In genomic region chr12:34336619-34337465, GRCh38 we compare ENCODE assay signal across 21 cellular contexts.
DNase-seq lines count a peak whose midpoint lies in the region; ATAC-seq lines count a peak whose summit lies in the region.
"Had no signal": no experiment of that assay in that cellular context is flagged by ENCODE, and none has a peak within 500 bp of the region (broad histone marks: within the 10 kb centered on the region; RNA-seq: fewer than 3 reads in every experiment).

No MANE protein-coding gene starts in this region.

- in situ Hi-C loops in SK-MEL-5 (cut with HindIII; ENCODE audit: low pct_unique_long_range_greater_than_20kb, low sequenced_read_pairs), result no loop called here

- no peak for ATAC-seq in stimulated activated effector memory CD8-positive, alpha-beta T cell treated with anti-CD3 and anti-CD28 coated beads, Interleukin-12 subunit alpha, Interleukin-12 subunit beta, amount 100 ng/mL, for 72 hours

- peaks cover 5% of the 10 kb centered on the region for H3K36me3 Mint-ChIP-seq in stimulated activated effector memory CD8-positive, alpha-beta T cell treated with anti-CD3 and anti-CD28 coated beads, Interleukin-12 subunit alpha, Interleukin-12 subunit beta, amount 100 ng/mL, for 72 hours
- H3K36me3 Mint-ChIP-seq: CD4-positive, CD25-positive, alpha-beta regulatory T cell had no signal

- DNase-seq in DMS 273 (lab: John Stamatoyannopoulos, UW; ENCODE audit: unreplicated experiment), result peak; percentile 51
- no peak for DNase-seq in DMS 273 treated with DMSO at 0.1 percent for 48 hours (lab: John Stamatoyannopoulos, UW)
- DNase-seq in Daoy (ENCODE audit: low read depth), result peak; percentile 69
- DNase-seq in NCI-H1105 treated with DMSO at 0.1 percent for 48 hours (lab: John Stamatoyannopoulos, UW), result peak; percentile 58
- DNase-seq in SK-MEL-5 (ENCODE audit: low read depth, low spot score), result peak; percentile 25
- no peak for DNase-seq in RKO (ENCODE audit: low spot score)
- no peak for DNase-seq in stimulated activated CD4-positive, alpha-beta T cell treated with anti-CD3 and anti-CD28 coated beads, Interleukin-4, amount 100 ng/mL, for 24 hours
- DNase-seq in stimulated activated effector memory CD8-positive, alpha-beta T cell treated with anti-CD3 and anti-CD28 coated beads, Interleukin-12 subunit alpha, Interleukin-12 subunit beta, amount 100 ng/mL, for 72 hours (ENCODE audit: low spot score in 2 of 2), result no peak
- DNase-seq: 8988T; Calu3; CD4-positive, CD25-positive, alpha-beta regulatory T cell; DMS79; H9; IMR-90; NCI-H1694 treated with DMSO at 0.1 percent for 48 hours; NCI-H2107; NCI-H446; NCI-H526 treated with DMSO at 0.1 percent for 48 hours; OCI-M1; T-helper 2 cell had no signal

- H3K4me1 Mint-ChIP-seq in stimulated activated effector memory CD8-positive, alpha-beta T cell treated with anti-CD3 and anti-CD28 coated beads, Interleukin-12 subunit alpha, Interleukin-12 subunit beta, amount 100 ng/mL, for 72 hours, result peaks cover 5% of the 10 kb centered on the region
- H3K4me1 Mint-ChIP-seq: B cell; CD4-positive, CD25-positive, alpha-beta regulatory T cell; H9 had no signal

- H3K4me3 Mint-ChIP-seq in stimulated activated effector memory CD8-positive, alpha-beta T cell treated with anti-CD3 and anti-CD28 coated beads, Interleukin-12 subunit alpha, Interleukin-12 subunit beta, amount 100 ng/mL, for 72 hours, result no peak overlapping the region
- H3K4me3 Mint-ChIP-seq: B cell; CD4-positive, CD25-positive, alpha-beta regulatory T cell; H9 had no signal

- H3K27ac Mint-ChIP-seq in stimulated activated effector memory CD8-positive, alpha-beta T cell treated with anti-CD3 and anti-CD28 coated beads, Interleukin-12 subunit alpha, Interleukin-12 subunit beta, amount 100 ng/mL, for 72 hours, result no peak overlapping the region
- H3K27ac Mint-ChIP-seq: B cell; CD4-positive, CD25-positive, alpha-beta regulatory T cell; H9 had no signal

- H3K9me3 Mint-ChIP-seq in stimulated activated effector memory CD8-positive, alpha-beta T cell treated with anti-CD3 and anti-CD28 coated beads, Interleukin-12 subunit alpha, Interleukin-12 subunit beta, amount 100 ng/mL, for 72 hours, result no peaks in the 10 kb centered on the region

Comparison
In these comparisons a context has a peak if more than half of its experiments do, and no peak if none do; other contexts are left out.
1. DNase-seq: peak in DMS 273 (single experiment), Daoy (single experiment), NCI-H1105 treated with DMSO at 0.1 percent for 48 hours (single experiment) and SK-MEL-5 (single experiment); none in DMS 273 treated with DMSO at 0.1 percent for 48 hours (single experiment), RKO (single experiment), stimulated activated CD4-positive, alpha-beta T cell treated with anti-CD3 and anti-CD28 coated beads, Interleukin-4, amount 100 ng/mL, for 24 hours (single experiment) and stimulated activated effector memory CD8-positive, alpha-beta T cell treated with anti-CD3 and anti-CD28 coated beads, Interleukin-12 subunit alpha, Interleukin-12 subunit beta, amount 100 ng/mL, for 72 hours (0 of 2).